1 cellular context compared by ENCODE assay signal in genomic region chr11:415640-416041, GRCh38.
TF ChIP-seq lines count a peak whose summit lies in the region.

No MANE protein-coding gene starts in this region.

TF ChIP-seq in HepG2, 621 proteins besides CTCF, POLR2A, EP300 and RAD21:
- TF ChIP-seq HMGXB4 (CRISPR knock-in tag; IDR thresholded peaks at IDR 0.05; ENCODE audit: borderline replicate concordance in 1 of 2, low read depth in 1 of 2) (peak in 1 of 2 experiments; percentile 26; a peak in 1 of 4 replicates), ZNF230 (CRISPR knock-in tag; IDR thresholded peaks at IDR 0.05) (peak; percentile 42; the same call in 1 of the 2 replicates), HIC2 (CRISPR knock-in tag; IDR thresholded peaks at IDR 0.05; ENCODE audit: low read depth) (peak; percentile 22; the same call in 1 of the 2 replicates), SNAPC4 (CRISPR knock-in tag; IDR thresholded peaks at IDR 0.05) (no peak), NFKB2 (CRISPR knock-in tag; IDR thresholded peaks at IDR 0.05; ENCODE audit: borderline replicate concordance) (0 out of 2 replicates have a peak, but pooled peaks have one; percentile 2), ZNF691 (CRISPR knock-in tag; IDR thresholded peaks at IDR 0.05; ENCODE audit: borderline replicate concordance, low read depth) (0 out of 2 replicates have a peak, but pooled peaks have one; percentile 36), ZBTB46 (CRISPR knock-in tag; IDR thresholded peaks at IDR 0.05; ENCODE audit: borderline replicate concordance) (no peak), DDIT3 (CRISPR knock-in tag; IDR thresholded peaks at IDR 0.05) (no peak), NR2C2 (CRISPR knock-in tag; IDR thresholded peaks at IDR 0.05; ENCODE audit: borderline replicate concordance) (0 out of 2 replicates have a peak, but pooled peaks have one; percentile 1), ZNF777 (CRISPR knock-in tag; IDR thresholded peaks at IDR 0.05) (0 out of 2 replicates have a peak, but pooled peaks have one; percentile 4), PATZ1 (CRISPR knock-in tag; IDR thresholded peaks at IDR 0.05) (peak; percentile 9; the same call in 1 of the 2 replicates), HNF4A (CRISPR knock-in tag; IDR thresholded peaks at IDR 0.05) (peak; percentile 25; the same call in 1 of the 2 replicates), SP2 (CRISPR knock-in tag; IDR thresholded peaks at IDR 0.05) (0 out of 2 replicates have a peak, but pooled peaks have one; percentile 4), NR2F6 (IDR thresholded peaks at IDR 0.05) (no peak; the same call in none of the 2 replicates), NR2F6 (CRISPR knock-in tag; IDR thresholded peaks at IDR 0.05) (peak; percentile 4; the same call in 1 of the 2 replicates), SALL1 (CRISPR knock-in tag; IDR thresholded peaks at IDR 0.05) (peak; percentile 3; the same call in 1 of the 2 replicates), CSRNP1 (CRISPR knock-in tag; IDR thresholded peaks at IDR 0.05) (no peak)
